ENCODE assay signal across 28 cellular contexts in genomic region chr1:175043824-175044223, GRCh38. TPM values are rescaled to one million over a fixed set of nuclear protein-coding genes. Genes with fewer than 3 reads are reported as not detected.
"Had no signal": no experiment of that assay in that cellular context is flagged by ENCODE, and none has a peak within 500 bp of the region (broad histone marks: within the 10 kb centered on the region; RNA-seq: fewer than 3 reads in every experiment).

No MANE protein-coding gene starts in this region.

- H3K36me3 ChIP-seq: right lobe of liver, tibial nerve had no signal

- H3K36me3 Mint-ChIP-seq: activated naive CD4-positive, alpha-beta T cell treated with anti-CD3 and anti-CD28 coated beads, Interleukin-2, amount 50 U/mL, for 24 hours; brain; immature natural killer cell; T-cell had no signal

- H3K9me3 Mint-ChIP-seq: activated naive CD4-positive, alpha-beta T cell treated with anti-CD3 and anti-CD28 coated beads, Interleukin-2, amount 50 U/mL, for 24 hours; immature natural killer cell; stimulated activated naive CD8-positive, alpha-beta T cell treated with anti-CD3 and anti-CD28 coated beads, Interleukin-15, Interleukin-2, amounts not matched to agents 100 ng/mL and 50 ng/mL, for 24 hours; T-cell; T-helper 2 cell treated with Interferon-gamma antibody and Interleukin-4, amounts not matched to agents 5 μg/mL and 100 μg/mL, for 36 hours had no signal

- H3K27ac ChIP-seq: right lobe of liver, skin epidermis, tibial nerve, VCaP had no signal

- H3K4me1 Mint-ChIP-seq: activated naive CD4-positive, alpha-beta T cell treated with anti-CD3 and anti-CD28 coated beads, Interleukin-2, amount 50 U/mL, for 24 hours; brain; immature natural killer cell; nephron; T-cell had no signal

- H3K27me3 ChIP-seq: right lobe of liver, tibial nerve had no signal

- H3K27me3 Mint-ChIP-seq: brain; dendritic cell treated with granulocyte-macrophage colony-stimulating factor and Interleukin-4, amounts not matched to agents 40 ng/mL and 50 ng/mL, for 4 days had no signal

- DNase-seq: activated CD4-positive, alpha-beta T cell treated with anti-CD3 and anti-CD28 coated beads, Interleukin-2, amount 50 U/mL, for 1 hour; activated CD4-positive, CD25-positive, alpha-beta regulatory T cell treated with anti-CD3 and anti-CD28 coated beads, Interleukin-2, amount 50 U/mL, for 72 hours; activated CD8-positive, alpha-beta T cell treated with anti-CD3 and anti-CD28 coated beads, Interleukin-2, amount 10 ng/mL, durations not matched to agents 7 days and 5 days; activated gamma-delta T cell treated with Interleukin-2 at 50 U/mL for 16 hours; anterior cingulate cortex; effector memory CD4-positive, alpha-beta T cell; foreskin melanocyte; immature natural killer cell; kidney glomerular epithelial cell; left ventricle myocardium superior; occipital lobe; right lobe of liver; stimulated activated CD4-positive, alpha-beta T cell treated with anti-CD3 and anti-CD28 coated beads, Interleukin-1b, Interleukin-23, amount 100 ng/mL, for 48 hours; T-cell had no signal

- H3K4me3 Mint-ChIP-seq: activated CD8-positive, alpha-beta T cell treated with anti-CD3 and anti-CD28 coated beads, Interleukin-2, amount 10 ng/mL, durations not matched to agents 7 days and 5 days; activated naive CD4-positive, alpha-beta T cell treated with anti-CD3 and anti-CD28 coated beads, Interleukin-2, amount 50 U/mL, for 24 hours; brain; dendritic cell treated with granulocyte-macrophage colony-stimulating factor and Interleukin-4, amounts not matched to agents 40 ng/mL and 50 ng/mL, for 4 days; immature natural killer cell; nephron; stimulated activated naive CD8-positive, alpha-beta T cell treated with anti-CD3 and anti-CD28 coated beads, Interleukin-15, Interleukin-2, amounts not matched to agents 100 ng/mL and 50 ng/mL, for 24 hours; T-cell; T-helper 2 cell treated with Interferon-gamma antibody and Interleukin-4, amounts not matched to agents 5 μg/mL and 100 μg/mL, for 36 hours had no signal

- H3K4me1 ChIP-seq: right lobe of liver, tibial nerve had no signal

- H3K9me3 ChIP-seq: right lobe of liver, tibial nerve had no signal

- H3K4me3 ChIP-seq: right lobe of liver, skin epidermis, tibial nerve had no signal

- ATAC-seq: activated CD8-positive, alpha-beta T cell treated with anti-CD3 and anti-CD28 coated beads, Interleukin-2, amount 10 ng/mL, durations not matched to agents 7 days and 5 days; esophagus mucosa; left ventricle myocardium superior; T-cell had no signal

RNA-seq across cellular contexts. Expression of gene TNN, which starts 23.8 kb away (rescaled TPM):
- total RNA-seq: activated CD8-positive, alpha-beta T cell treated with anti-CD3 and anti-CD28 coated beads, Interleukin-2, amount 10 ng/mL, durations not matched to agents 7 days and 5 days; cardiac septum; endothelial cell of umbilical vein; esophagus mucosa; mononuclear cell; myocyte; T-cell had no signal
- polyA plus RNA-seq: endothelial cell of umbilical vein, immature natural killer cell had no signal
